In genomic region chr1:83857108-83857507, GRCh38 we compare ENCODE assay signal across 8 cellular contexts.
A peak's percentile ranks its signal among the peaks of the same experiment; 100 is the strongest.
DNase-seq lines count a peak whose midpoint lies in the region; ATAC-seq and TF ChIP-seq lines count a peak whose summit lies in the region.

No MANE protein-coding gene starts in this region.

- ATAC-seq in GM19455 (IDR thresholded peaks at IDR 0.05; ENCODE audit: unreplicated experiment), result no peak

- no peaks in the 10 kb centered on the region for H3K36me3 Mint-ChIP-seq in activated CD4-positive, alpha-beta T cell treated with anti-CD3 and anti-CD28 coated beads, Interleukin-2, amount 10 ng/mL, durations not matched to agents 24 days and 14 days (ENCODE audit: low read depth)
- H3K36me3 Mint-ChIP-seq in activated naive CD8-positive, alpha-beta T cell treated with anti-CD3 and anti-CD28 coated beads for 36 hours, result no peaks in the 10 kb centered on the region

- peaks cover 7% of the 10 kb centered on the region for H3K4me1 Mint-ChIP-seq in activated CD4-positive, alpha-beta T cell treated with anti-CD3 and anti-CD28 coated beads, Interleukin-2, amount 10 ng/mL, durations not matched to agents 24 days and 14 days
- H3K4me1 Mint-ChIP-seq in activated naive CD8-positive, alpha-beta T cell treated with anti-CD3 and anti-CD28 coated beads for 36 hours, result peaks cover 16% of the 10 kb centered on the region

- H3K27ac Mint-ChIP-seq in activated CD4-positive, alpha-beta T cell treated with anti-CD3 and anti-CD28 coated beads, Interleukin-2, amount 10 ng/mL, durations not matched to agents 24 days and 14 days, result no peak overlapping the region
- H3K27ac Mint-ChIP-seq in activated naive CD8-positive, alpha-beta T cell treated with anti-CD3 and anti-CD28 coated beads for 36 hours, result no peak overlapping the region

- DNase-seq in DMS53 (lab: John Stamatoyannopoulos, UW), result peak; percentile 54
- DNase-seq in LoVo (ENCODE audit: low spot score), result peak; percentile 11
- peak; percentile 22 for DNase-seq in astrocyte of the cerebellum (ENCODE audit: low read depth)
- DNase-seq in myocyte (ENCODE audit: low read depth), result peak; percentile 11
- no peak for DNase-seq in activated CD4-positive, alpha-beta T cell treated with anti-CD3 and anti-CD28 coated beads, Interleukin-2, amount 10 ng/mL, durations not matched to agents 24 days and 14 days
- DNase-seq in activated naive CD8-positive, alpha-beta T cell treated with anti-CD3 and anti-CD28 coated beads for 36 hours, result no peak
- DNase-seq in occipital lobe (lab: John Stamatoyannopoulos, UW), result no peak

- H3K4me3 ChIP-seq in astrocyte of the cerebellum (ENCODE audit: low read depth, low read length), result no peak overlapping the region

- H3K9me3 Mint-ChIP-seq in activated CD4-positive, alpha-beta T cell treated with anti-CD3 and anti-CD28 coated beads, Interleukin-2, amount 10 ng/mL, durations not matched to agents 24 days and 14 days, result no peaks in the 10 kb centered on the region
- no peaks in the 10 kb centered on the region for H3K9me3 Mint-ChIP-seq in activated naive CD8-positive, alpha-beta T cell treated with anti-CD3 and anti-CD28 coated beads for 36 hours

- intact Hi-C loops in activated CD4-positive, alpha-beta T cell treated with anti-CD3 and anti-CD28 coated beads, Interleukin-2, amount 10 ng/mL, durations not matched to agents 24 days and 14 days (cut with micrococcal nuclease), result no loop called here

- H3K4me3 Mint-ChIP-seq in activated CD4-positive, alpha-beta T cell treated with anti-CD3 and anti-CD28 coated beads, Interleukin-2, amount 10 ng/mL, durations not matched to agents 24 days and 14 days, result no peak overlapping the region
- no peak overlapping the region for H3K4me3 Mint-ChIP-seq in activated naive CD8-positive, alpha-beta T cell treated with anti-CD3 and anti-CD28 coated beads for 36 hours

- peaks cover 7% of the 10 kb centered on the region for H3K27me3 Mint-ChIP-seq in activated CD4-positive, alpha-beta T cell treated with anti-CD3 and anti-CD28 coated beads, Interleukin-2, amount 10 ng/mL, durations not matched to agents 24 days and 14 days
- no peaks in the 10 kb centered on the region for H3K27me3 Mint-ChIP-seq in activated naive CD8-positive, alpha-beta T cell treated with anti-CD3 and anti-CD28 coated beads for 36 hours

- in situ Hi-C loops in astrocyte of the cerebellum (cut with HindIII; ENCODE audit: low sequenced_read_pairs), result no loop called here

- peak; percentile 7 for TF ChIP-seq CTCF in astrocyte of the cerebellum (IDR thresholded peaks at IDR 0.05; ENCODE audit: low read depth, low read length, missing control alignments)

Comparison
In these comparisons a context has a peak if more than half of its experiments do, and no peak if none do; other contexts are left out.
1. DNase-seq: peak in DMS53 (single experiment), LoVo (single experiment), astrocyte of the cerebellum (single experiment) and myocyte (single experiment); none in activated CD4-positive, alpha-beta T cell treated with anti-CD3 and anti-CD28 coated beads, Interleukin-2, amount 10 ng/mL, durations not matched to agents 24 days and 14 days (single experiment), activated naive CD8-positive, alpha-beta T cell treated with anti-CD3 and anti-CD28 coated beads for 36 hours (single experiment) and occipital lobe (single experiment).